In the genomic region with DNA sequence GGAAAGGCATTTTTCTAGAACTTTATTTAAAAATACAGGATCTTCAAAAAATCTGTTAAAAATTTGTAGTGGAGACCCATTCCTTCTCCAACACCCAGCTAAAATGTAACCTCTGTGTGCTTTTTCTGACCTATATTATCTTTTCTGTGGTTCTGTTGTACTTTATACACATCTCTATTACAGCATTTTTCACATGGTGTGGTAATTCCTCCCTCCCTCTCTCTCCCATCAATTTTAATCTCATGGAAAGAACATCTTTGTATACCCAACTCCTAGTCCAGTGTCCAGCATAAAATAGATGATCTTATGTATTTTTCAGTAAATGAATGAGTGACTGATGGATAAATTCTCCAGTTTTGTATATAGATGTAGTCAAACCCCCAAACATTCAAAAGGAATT, we compare ENCODE assay signal across 31 cellular contexts.
"Had no signal": no experiment of that assay in that cellular context is flagged by ENCODE, and none has a peak within 500 bp of the region (broad histone marks: within the 10 kb centered on the region; RNA-seq: fewer than 3 reads in every experiment).

No MANE protein-coding gene starts in this region.

- FAIRE-seq: astrocyte, TTC549 had no signal

- H3K27me3 ChIP-seq: body of pancreas, brain microvascular endothelial cell, breast epithelium had no signal

- H3K36me3 ChIP-seq: brain microvascular endothelial cell, breast epithelium had no signal

- DNase-seq: activated B cell treated with CpG ODN at 0.5 μM for 24 hours; activated CD4-positive, alpha-beta memory T cell treated with anti-CD3 and anti-CD28 coated beads, Interleukin-2, amount 10 ng/mL, durations not matched to agents 7 days and 5 days; activated CD4-positive, alpha-beta T cell treated with anti-CD3 and anti-CD28 coated beads for 1 hour; activated CD4-positive, alpha-beta T cell treated with anti-CD3 and anti-CD28 coated beads for 36 hours; activated CD4-positive, alpha-beta T cell treated with anti-CD3 and anti-CD28 coated beads for 48 hours; activated CD4-positive, alpha-beta T cell treated with anti-CD3 and anti-CD28 coated beads, Interleukin-2, amount 10 ng/mL, durations not matched to agents 7 days and 5 days; activated CD4-positive, alpha-beta T cell treated with anti-CD3 and anti-CD28 coated beads, Interleukin-2, amount 50 U/mL, for 48 hours; activated CD8-positive, alpha-beta memory T cell treated with anti-CD3 and anti-CD28 coated beads for 24 hours; activated CD8-positive, alpha-beta memory T cell treated with anti-CD3 and anti-CD28 coated beads, Interleukin-2, amount 10 ng/mL, durations not matched to agents 7 days and 5 days; activated CD8-positive, alpha-beta memory T cell treated with anti-CD3 and anti-CD28 coated beads, Interleukin-2, amount 50 U/mL, for 48 hours; activated CD8-positive, alpha-beta T cell treated with anti-CD3 and anti-CD28 coated beads, Interleukin-2, amount 10 ng/mL, durations not matched to agents 7 days and 5 days; activated effector memory CD4-positive, alpha-beta T cell treated with Interleukin-2 at 50 U/mL for 16 hours; activated gamma-delta T cell; activated naive CD4-positive, alpha-beta T cell treated with anti-CD3 and anti-CD28 coated beads, Interleukin-2, amount 10 ng/mL, durations not matched to agents 7 days and 5 days; activated naive CD4-positive, alpha-beta T cell treated with Interleukin-2 at 50 U/mL for 16 hours; activated naive CD8-positive, alpha-beta T cell treated with anti-CD3 and anti-CD28 coated beads, Interleukin-2, amount 10 ng/mL, durations not matched to agents 7 days and 5 days; activated naive CD8-positive, alpha-beta T cell treated with anti-CD3 and anti-CD28 coated beads, Interleukin-2, amount 50 U/mL, for 24 hours; activated T-cell treated with anti-CD3 and anti-CD28 coated beads, Interleukin-2, amount 50 U/mL, for 24 hours; activated T-cell treated with anti-CD3 and anti-CD28 coated beads, Interleukin-2, amount 50 U/mL, for 48 hours; amniotic stem cell; aorta; body of pancreas; brain microvascular endothelial cell; central memory CD4-positive, alpha-beta T cell; T-helper 1 cell; T-helper 2 cell; T-helper 9 cell had no signal

- H3K9me3 ChIP-seq: body of pancreas, breast epithelium had no signal

- H3K27ac ChIP-seq: brain microvascular endothelial cell, VCaP had no signal

- H3K4me3 ChIP-seq: body of pancreas, breast epithelium had no signal

- ATAC-seq: activated CD4-positive, alpha-beta T cell treated with anti-CD3 and anti-CD28 coated beads for 36 hours; activated CD8-positive, alpha-beta memory T cell treated with anti-CD3 and anti-CD28 coated beads, Interleukin-2, amount 10 ng/mL, durations not matched to agents 7 days and 5 days; activated CD8-positive, alpha-beta T cell treated with anti-CD3 and anti-CD28 coated beads, Interleukin-2, amount 10 ng/mL, durations not matched to agents 7 days and 5 days; activated naive CD8-positive, alpha-beta T cell treated with anti-CD3 and anti-CD28 coated beads, Interleukin-2, amount 50 U/mL, for 24 hours; body of pancreas had no signal
